8 cellular contexts compared by ENCODE assay signal in genomic region chr10:132160231-132160630, GRCh38. TPM values are rescaled to one million over a fixed set of nuclear protein-coding genes. Genes with fewer than 3 reads are reported as not detected.
DNase-seq lines count a peak whose midpoint lies in the region; ATAC-seq and TF ChIP-seq lines count a peak whose summit lies in the region.
"Not testable (repeated sequence)": the region's sequence is repeated elsewhere in the genome, so short reads cannot be mapped to it uniquely, and the experiment has no call there.
"Had no signal": no experiment of that assay in that cellular context is flagged by ENCODE, and none has a peak within 500 bp of the region (broad histone marks: within the 10 kb centered on the region; RNA-seq: fewer than 3 reads in every experiment).

No MANE protein-coding gene starts in this region.

- H3K9me3 ChIP-seq in CD4-positive, CD25-positive, alpha-beta regulatory T cell (ENCODE audit: control insufficient read depth in 2 of 2, low read length in 2 of 2); CD8-positive, alpha-beta T cell (ENCODE audit: low read length); naive thymus-derived CD4-positive, alpha-beta T cell (ENCODE audit: control insufficient read depth in 2 of 3, low read length in 3 of 3): not testable (repeated sequence)

- H3K27ac Mint-ChIP-seq in CD4-positive, CD25-positive, alpha-beta regulatory T cell; CD8-positive, alpha-beta T cell: not testable (repeated sequence)
- peak overlapping the region; percentile 98 for H3K27ac Mint-ChIP-seq in T-helper 1 cell treated with Interleukin-12 subunit alpha and Interleukin-12 subunit beta and Interleukin-4 antibody, amounts not matched to agents 30 μg/mL and 1 μg/mL, for 36 hours
- peak overlapping the region; percentile 56 for H3K27ac Mint-ChIP-seq in activated CD4-positive, alpha-beta memory T cell treated with anti-CD3 and anti-CD28 coated beads for 36 hours
- peak overlapping the region; percentile 86 for H3K27ac Mint-ChIP-seq in activated T-helper 2 cell treated with anti-CD3 and anti-CD28 coated beads, Interferon-gamma antibody, Interleukin-2, Interleukin-4, amounts not matched to agents 10 μg/mL and 5 μg/mL and 100 μg/mL, durations not matched to agents 14 hours and 24 hours and 36 hours
- H3K27ac Mint-ChIP-seq in central memory CD8-positive, alpha-beta T cell (ENCODE audit: low read depth) = peak overlapping the region; percentile 97
- peak overlapping the region in 7 of 9 donors; percentile 74 to 100 (median 98) for H3K27ac Mint-ChIP-seq in naive thymus-derived CD4-positive, alpha-beta T cell

- not testable (repeated sequence) for H3K27me3 ChIP-seq in CD4-positive, CD25-positive, alpha-beta regulatory T cell (ENCODE audit: control insufficient read depth, insufficient read depth, low read length); CD8-positive, alpha-beta T cell (ENCODE audit: insufficient read depth, low read length); naive thymus-derived CD4-positive, alpha-beta T cell (ENCODE audit: control insufficient read depth in 2 of 2, insufficient read depth in 2 of 2, low read length in 2 of 2)

- not testable (repeated sequence) for H3K36me3 Mint-ChIP-seq in CD4-positive, CD25-positive, alpha-beta regulatory T cell; CD8-positive, alpha-beta T cell; T-helper 1 cell treated with Interleukin-12 subunit alpha and Interleukin-12 subunit beta and Interleukin-4 antibody, amounts not matched to agents 30 μg/mL and 1 μg/mL, for 36 hours (ENCODE audit: low read depth); activated CD4-positive, alpha-beta memory T cell treated with anti-CD3 and anti-CD28 coated beads for 36 hours; activated T-helper 2 cell treated with anti-CD3 and anti-CD28 coated beads, Interferon-gamma antibody, Interleukin-2, Interleukin-4, amounts not matched to agents 10 μg/mL and 5 μg/mL and 100 μg/mL, durations not matched to agents 14 hours and 24 hours and 36 hours (ENCODE audit: low read depth); naive thymus-derived CD4-positive, alpha-beta T cell
- peaks cover 22% of the 10 kb centered on the region for H3K36me3 Mint-ChIP-seq in central memory CD8-positive, alpha-beta T cell (ENCODE audit: insufficient read depth)

- H3K36me3 ChIP-seq in CD4-positive, CD25-positive, alpha-beta regulatory T cell (ENCODE audit: control insufficient read depth, insufficient read depth, low read length); CD8-positive, alpha-beta T cell (ENCODE audit: insufficient read depth, low read length); naive thymus-derived CD4-positive, alpha-beta T cell (ENCODE audit: control insufficient read depth in 2 of 3, insufficient read depth in 3 of 3, low read length in 3 of 3): not testable (repeated sequence)

- POLR2A ChIA-PET in CD8-positive, alpha-beta T cell (lab: Charles Lee); activated CD4-positive, alpha-beta memory T cell treated with anti-CD3 and anti-CD28 coated beads for 36 hours (lab: Charles Lee); naive thymus-derived CD4-positive, alpha-beta T cell (lab: Charles Lee): not testable (repeated sequence)

- intact Hi-C loops in CD8-positive, alpha-beta T cell (cut with DNase I, micrococcal nuclease) = loop anchor here (5.0 to 10.0 kb wide), 2 partner anchors 292 to 295 kb away; no protein-coding TSS in a partner anchor
- intact Hi-C loops in activated CD4-positive, alpha-beta memory T cell treated with anti-CD3 and anti-CD28 coated beads for 36 hours (cut with micrococcal nuclease) = not testable (repeated sequence)
- intact Hi-C loops in activated T-helper 2 cell treated with anti-CD3 and anti-CD28 coated beads, Interferon-gamma antibody, Interleukin-2, Interleukin-4, amounts not matched to agents 10 μg/mL and 5 μg/mL and 100 μg/mL, durations not matched to agents 14 hours and 24 hours and 36 hours (cut with micrococcal nuclease) = loop anchor here (5.0 kb wide), 1 partner anchor 287 kb away; no protein-coding TSS in a partner anchor
- intact Hi-C loops in naive thymus-derived CD4-positive, alpha-beta T cell (cut with micrococcal nuclease) = loop anchor here in 1 of 2 donors (5.0 kb wide), 1 partner anchor 377 kb away; the partner anchor contains the start of gene INPP5A

- ATAC-seq in CD4-positive, CD25-positive, alpha-beta regulatory T cell (ENCODE audit: low read depth in 2 of 2); CD8-positive, alpha-beta T cell; central memory CD8-positive, alpha-beta T cell (replicated peaks; ENCODE audit: extremely low read depth, poor library complexity, severe bottlenecking); naive thymus-derived CD4-positive, alpha-beta T cell: not testable (repeated sequence)

- H3K4me3 Mint-ChIP-seq in CD4-positive, CD25-positive, alpha-beta regulatory T cell; CD8-positive, alpha-beta T cell; T-helper 1 cell treated with Interleukin-12 subunit alpha and Interleukin-12 subunit beta and Interleukin-4 antibody, amounts not matched to agents 30 μg/mL and 1 μg/mL, for 36 hours; activated CD4-positive, alpha-beta memory T cell treated with anti-CD3 and anti-CD28 coated beads for 36 hours; activated T-helper 2 cell treated with anti-CD3 and anti-CD28 coated beads, Interferon-gamma antibody, Interleukin-2, Interleukin-4, amounts not matched to agents 10 μg/mL and 5 μg/mL and 100 μg/mL, durations not matched to agents 14 hours and 24 hours and 36 hours (ENCODE audit: low read depth); central memory CD8-positive, alpha-beta T cell: not testable (repeated sequence)
- H3K4me3 Mint-ChIP-seq in naive thymus-derived CD4-positive, alpha-beta T cell = peak overlapping the region in 1 of 10 donors; percentile 75

- not testable (repeated sequence) for DNase-seq in CD4-positive, CD25-positive, alpha-beta regulatory T cell; activated CD4-positive, alpha-beta memory T cell treated with anti-CD3 and anti-CD28 coated beads for 36 hours; activated T-helper 2 cell treated with anti-CD3 and anti-CD28 coated beads, Interferon-gamma antibody, Interleukin-2, Interleukin-4, amounts not matched to agents 10 μg/mL and 5 μg/mL and 100 μg/mL, durations not matched to agents 14 hours and 24 hours and 36 hours (ENCODE audit: low spot score); central memory CD8-positive, alpha-beta T cell (ENCODE audit: low spot score in 2 of 2)
- peak in 1 of 7 experiments; percentile 79 for DNase-seq in CD8-positive, alpha-beta T cell
- DNase-seq in naive thymus-derived CD4-positive, alpha-beta T cell = peak in 2 of 9 donors; percentile 22 to 57

- CTCF ChIA-PET in CD8-positive, alpha-beta T cell (lab: Charles Lee); activated CD4-positive, alpha-beta memory T cell treated with anti-CD3 and anti-CD28 coated beads for 36 hours (lab: Charles Lee); naive thymus-derived CD4-positive, alpha-beta T cell (lab: Charles Lee): not testable (repeated sequence)

- H3K9me3 Mint-ChIP-seq in CD4-positive, CD25-positive, alpha-beta regulatory T cell; CD8-positive, alpha-beta T cell; T-helper 1 cell treated with Interleukin-12 subunit alpha and Interleukin-12 subunit beta and Interleukin-4 antibody, amounts not matched to agents 30 μg/mL and 1 μg/mL, for 36 hours; activated CD4-positive, alpha-beta memory T cell treated with anti-CD3 and anti-CD28 coated beads for 36 hours; activated T-helper 2 cell treated with anti-CD3 and anti-CD28 coated beads, Interferon-gamma antibody, Interleukin-2, Interleukin-4, amounts not matched to agents 10 μg/mL and 5 μg/mL and 100 μg/mL, durations not matched to agents 14 hours and 24 hours and 36 hours; central memory CD8-positive, alpha-beta T cell: not testable (repeated sequence)
- H3K9me3 Mint-ChIP-seq in naive thymus-derived CD4-positive, alpha-beta T cell = peaks cover 0 to 11% (median 0%) of the 10 kb centered on the region in 11 donors

- not testable (repeated sequence) for TF ChIP-seq CTCF in CD8-positive, alpha-beta T cell (IDR thresholded peaks at IDR 0.05)

- not testable (repeated sequence) for H3K27me3 Mint-ChIP-seq in CD4-positive, CD25-positive, alpha-beta regulatory T cell; CD8-positive, alpha-beta T cell (ENCODE audit: low read depth); T-helper 1 cell treated with Interleukin-12 subunit alpha and Interleukin-12 subunit beta and Interleukin-4 antibody, amounts not matched to agents 30 μg/mL and 1 μg/mL, for 36 hours (ENCODE audit: low read depth); activated CD4-positive, alpha-beta memory T cell treated with anti-CD3 and anti-CD28 coated beads for 36 hours; activated T-helper 2 cell treated with anti-CD3 and anti-CD28 coated beads, Interferon-gamma antibody, Interleukin-2, Interleukin-4, amounts not matched to agents 10 μg/mL and 5 μg/mL and 100 μg/mL, durations not matched to agents 14 hours and 24 hours and 36 hours (ENCODE audit: low read depth); central memory CD8-positive, alpha-beta T cell; naive thymus-derived CD4-positive, alpha-beta T cell

- peaks cover 16% of the 10 kb centered on the region for H3K4me1 ChIP-seq in CD4-positive, CD25-positive, alpha-beta regulatory T cell (ENCODE audit: control insufficient read depth, insufficient read depth, low read length, poor library complexity, severe bottlenecking)
- peaks cover 35% of the 10 kb centered on the region for H3K4me1 ChIP-seq in CD8-positive, alpha-beta T cell (ENCODE audit: insufficient read depth, low read length)
- peaks cover 23 to 36% of the 10 kb centered on the region in 2 donors for H3K4me1 ChIP-seq in naive thymus-derived CD4-positive, alpha-beta T cell (ENCODE audit: control insufficient read depth in 2 of 2, insufficient read depth in 2 of 2, low read length in 2 of 2)

- H3K4me1 Mint-ChIP-seq in CD4-positive, CD25-positive, alpha-beta regulatory T cell = peaks cover 0 to 33% (median 7%) of the 10 kb centered on the region in 4 donors
- H3K4me1 Mint-ChIP-seq in CD8-positive, alpha-beta T cell (ENCODE audit: low read depth) = peaks cover 25% of the 10 kb centered on the region
- H3K4me1 Mint-ChIP-seq in T-helper 1 cell treated with Interleukin-12 subunit alpha and Interleukin-12 subunit beta and Interleukin-4 antibody, amounts not matched to agents 30 μg/mL and 1 μg/mL, for 36 hours (ENCODE audit: low read depth) = peaks cover 34% of the 10 kb centered on the region
- H3K4me1 Mint-ChIP-seq in activated CD4-positive, alpha-beta memory T cell treated with anti-CD3 and anti-CD28 coated beads for 36 hours (ENCODE audit: low read depth) = peaks cover 31% of the 10 kb centered on the region
- H3K4me1 Mint-ChIP-seq in activated T-helper 2 cell treated with anti-CD3 and anti-CD28 coated beads, Interferon-gamma antibody, Interleukin-2, Interleukin-4, amounts not matched to agents 10 μg/mL and 5 μg/mL and 100 μg/mL, durations not matched to agents 14 hours and 24 hours and 36 hours (ENCODE audit: low read depth) = peaks cover 38% of the 10 kb centered on the region
- H3K4me1 Mint-ChIP-seq in central memory CD8-positive, alpha-beta T cell = peaks cover 16% of the 10 kb centered on the region
- peaks cover 17 to 59% (median 48%) of the 10 kb centered on the region in 7 donors for H3K4me1 Mint-ChIP-seq in naive thymus-derived CD4-positive, alpha-beta T cell

- not testable (repeated sequence) for H3K4me3 ChIP-seq in CD4-positive, CD25-positive, alpha-beta regulatory T cell (ENCODE audit: low read depth, low read length); CD8-positive, alpha-beta T cell (ENCODE audit: low read depth, low read length); naive thymus-derived CD4-positive, alpha-beta T cell (ENCODE audit: low read length)

- H3K27ac ChIP-seq in CD4-positive, CD25-positive, alpha-beta regulatory T cell (ENCODE audit: insufficient read depth, low read length, poor library complexity, severe bottlenecking) = peak overlapping the region; percentile 87
- peak overlapping the region; percentile 98 for H3K27ac ChIP-seq in CD8-positive, alpha-beta T cell (ENCODE audit: low read depth, low read length)
- peak overlapping the region; percentile 99 for H3K27ac ChIP-seq in naive thymus-derived CD4-positive, alpha-beta T cell (ENCODE audit: low read depth, low read length)

RNA-seq across cellular contexts. Expression of gene DPYSL4, which starts 26.5 kb away (rescaled TPM):
- total RNA-seq in CD4-positive, CD25-positive, alpha-beta regulatory T cell = 1.2 TPM
- 1 to 10 TPM in 1 of 4 donors, not detected in 3; 1.9 TPM for polyA plus RNA-seq in CD4-positive, CD25-positive, alpha-beta regulatory T cell
- total RNA-seq in CD8-positive, alpha-beta T cell = 1 to 10 TPM; 1.0 to 1.8 TPM
- 1 to 10 TPM; 7.0 to 7.2 TPM for total RNA-seq in activated CD4-positive, alpha-beta memory T cell treated with anti-CD3 and anti-CD28 coated beads for 36 hours
- total RNA-seq in activated T-helper 2 cell treated with anti-CD3 and anti-CD28 coated beads, Interferon-gamma antibody, Interleukin-2, Interleukin-4, amounts not matched to agents 10 μg/mL and 5 μg/mL and 100 μg/mL, durations not matched to agents 14 hours and 24 hours and 36 hours = 16.5 and 17.9 TPM in 2 replicates
- total RNA-seq in naive thymus-derived CD4-positive, alpha-beta T cell = 10 to 100 TPM in 2 of 5 experiments, 1 to 10 TPM in 2, under 1 TPM in 1; 0.66 to 60.0 (median 9.4) TPM
- polyA plus RNA-seq in naive thymus-derived CD4-positive, alpha-beta T cell = 10 to 100 TPM in 1 of 2 donors, under 1 TPM in 1; 0.35 to 18.2 TPM
- total RNA-seq: Calu3 had no signal
